In genomic region chr10:58508316-58508715, GRCh38 we compare ENCODE assay signal across 28 cellular contexts. TPM values are rescaled to one million over a fixed set of nuclear protein-coding genes. Genes with fewer than 3 reads are reported as not detected.
A peak's percentile ranks its signal among the peaks of the same experiment; 100 is the strongest.
DNase-seq lines count a peak whose midpoint lies in the region; ATAC-seq, FAIRE-seq and TF ChIP-seq lines count a peak whose summit lies in the region.
"Had no signal": no experiment of that assay in that cellular context is flagged by ENCODE, and none has a peak within 500 bp of the region (broad histone marks: within the 10 kb centered on the region; RNA-seq: fewer than 3 reads in every experiment).

No MANE protein-coding gene starts in this region.

- H2BK15ac ChIP-seq in IMR-90 (ENCODE audit: low read depth, low read length), result no peak overlapping the region

- H3K56ac ChIP-seq in IMR-90 (ENCODE audit: extremely low read depth, insufficient read depth, low read length), result peak overlapping the region; percentile 64; the same call in 1 of the 2 replicates

- WGBS in IMR-90 (ENCODE audit: extremely low coverage in 2 of 2, insufficient read length in 1 of 2), 2 experiments, result no CpG with 5 or more reads among the region's 2 CpGs

- H2BK5ac ChIP-seq in IMR-90 (ENCODE audit: low read depth, low read length, poor library complexity, severe bottlenecking), result peak overlapping the region; percentile 91

- H4K8ac ChIP-seq in IMR-90 (ENCODE audit: low read depth in 2 of 2, low read length in 2 of 2), result no peak overlapping the region

- peaks cover 3% of the 10 kb centered on the region for H3K79me2 ChIP-seq in keratinocyte (ENCODE audit: control insufficient read depth, insufficient read depth, low read length)

- no peaks in the 10 kb centered on the region for H4K20me1 ChIP-seq in IMR-90 (ENCODE audit: insufficient read depth, low read length)
- H4K20me1 ChIP-seq in keratinocyte (ENCODE audit: control insufficient read depth, extremely low read depth, insufficient read depth, low read length), result no peaks in the 10 kb centered on the region

- H3K4me3 ChIP-seq in IMR-90 (ENCODE audit: insufficient read depth, low read depth, low read length), result no peak overlapping the region
- H3K4me3 ChIP-seq in keratinocyte (ENCODE audit: control insufficient read depth in 2 of 3, extremely low read depth in 1 of 3, insufficient read depth in 2 of 3, low read depth in 1 of 3, low read length in 3 of 3), result no peak overlapping the region
- H3K4me3 ChIP-seq: mucosa of descending colon, neural progenitor cell, thyroid gland had no signal

- H2BK120ac ChIP-seq in IMR-90 (ENCODE audit: low read depth, low read length), result peak overlapping the region; percentile 84; the same call in 1 of the 2 replicates

- no peak overlapping the region for H2BK20ac ChIP-seq in IMR-90 (ENCODE audit: low read depth, low read length)

- intact Hi-C loops in IMR-90 (cut with micrococcal nuclease), result no loop called here

- POLR2A ChIA-PET in IMR-90 (lab: Charles Lee; ENCODE audit: unreplicated experiment), result no interaction called here

- H3K18ac ChIP-seq in IMR-90 (ENCODE audit: low read depth, low read length), result no peak overlapping the region; the same call in 1 of the 2 replicates

- H3K9me1 ChIP-seq in IMR-90 (ENCODE audit: insufficient read depth, low read length) (no peaks in the 10 kb centered on the region), keratinocyte (ENCODE audit: control insufficient read depth, extremely low read depth, insufficient read depth, low read length) (no peaks in the 10 kb centered on the region)

- no peak overlapping the region for H3K23ac ChIP-seq in IMR-90 (ENCODE audit: low read depth, low read length)

- ATAC-seq in IMR-90 (ENCODE audit: low read depth) (peak; percentile 25), GM19397 (IDR thresholded peaks at IDR 0.05; ENCODE audit: unreplicated experiment) (no peak)
- ATAC-seq: activated CD8-positive, alpha-beta memory T cell treated with anti-CD3 and anti-CD28 coated beads, Interleukin-2, amount 10 ng/mL, durations not matched to agents 7 days and 5 days; CD8-positive, alpha-beta T cell; HCT116; left ventricle myocardium superior; mucosa of descending colon had no signal

- FAIRE-seq in keratinocyte (lab: Jason Lieb, UNC), result peak; percentile 59
- FAIRE-seq: endothelial cell of umbilical vein, TTC549 had no signal

- peak overlapping the region; percentile 74; the same call in 1 of the 2 replicates for H3K4ac ChIP-seq in IMR-90 (ENCODE audit: low read depth, low read length)

- peak; percentile 72 for DNase-seq in AG09319 (ENCODE audit: extremely low read depth, low read depth)
- peak; percentile 92 for DNase-seq in IMR-90
- DNase-seq in dedifferentiated amniotic fluid mesenchymal stem cell (ENCODE audit: extremely low spot score), result peak; percentile 44
- no peak for DNase-seq in keratinocyte (ENCODE audit: low read depth, low spot score)
- no peak for DNase-seq in T-helper 2 cell
- DNase-seq in NCI-H2227 (lab: John Stamatoyannopoulos, UW; ENCODE audit: unreplicated experiment), result no peak
- no peak for DNase-seq in amygdala (lab: John Stamatoyannopoulos, UW)
- DNase-seq: activated CD4-positive, alpha-beta T cell treated with anti-CD3 and anti-CD28 coated beads for 4 hours; activated CD8-positive, alpha-beta memory T cell treated with anti-CD3 and anti-CD28 coated beads, Interleukin-2, amount 10 ng/mL, durations not matched to agents 7 days and 5 days; activated naive CD8-positive, alpha-beta T cell treated with anti-CD3 and anti-CD28 coated beads, Interleukin-2, amount 10 ng/mL, durations not matched to agents 7 days and 5 days; brain microvascular endothelial cell; CD8-positive, alpha-beta T cell; DMS79; glutamatergic neuron; left ventricle myocardium superior; mucosa of descending colon; NCI-H2107; NCI-H526; stimulated activated CD4-positive, alpha-beta T cell treated with anti-CD3 and anti-CD28 coated beads, Interleukin-2, amount 100 ng/mL, for 24 hours; stimulated activated naive CD4-positive, alpha-beta T cell treated with Interleukin-2 at 50 U/mL for 16 hours; SW 1271; thyroid gland had no signal

- H2AFZ ChIP-seq in IMR-90 (replicated peaks; ENCODE audit: low read length, poor library complexity) (no peak overlapping the region), keratinocyte (ENCODE audit: control insufficient read depth, low read length) (no peak overlapping the region)
- H2AFZ ChIP-seq: neural progenitor cell had no signal

- TF ChIP-seq CTCF in AG09319 (IDR thresholded peaks at IDR 0.05; ENCODE audit: low read depth, low read length) (no peak), IMR-90 (conservative IDR thresholded peaks at IDR 0.05; ENCODE audit: low read depth, low read length) (no peak), keratinocyte (optimal IDR thresholded peaks at IDR 0.05 in 1 of 3, IDR thresholded peaks at IDR 0.05 in 1 of 3, conservative IDR thresholded peaks at IDR 0.05 in 1 of 3; ENCODE audit: extremely low read depth in 1 of 3, insufficient read depth in 2 of 3, low read length in 3 of 3) (no peak)

- H3K27me3 ChIP-seq in IMR-90 (ENCODE audit: control insufficient read depth, insufficient read depth, low read length) (no peaks in the 10 kb centered on the region), keratinocyte (ENCODE audit: control insufficient read depth, extremely low read depth, insufficient read depth, low read length) (peaks cover 18% of the 10 kb centered on the region)
- H3K27me3 ChIP-seq: brain microvascular endothelial cell, thyroid gland had no signal

- CTCF ChIA-PET in IMR-90 (lab: Yijun Ruan, JAX), result interaction anchor here (0.7 to 1.0 kb wide), 2 partner anchors 23 to 30 kb away, joined by 3 to 4 read pairs; no protein-coding TSS in a partner anchor

- H3K14ac ChIP-seq in IMR-90 (replicated peaks; ENCODE audit: low read depth, low read length), result no peak overlapping the region

- no TSS peak for BruUV-seq in IMR-90 (replicated peaks; lab: Mats Ljungman, UMichigan)

- in situ Hi-C loops in IMR-90 (cut with MboI; ENCODE audit: low sequenced_read_pairs), result no loop called here

- H3K9me3 ChIP-seq in IMR-90 (ENCODE audit: control insufficient read depth, insufficient read depth, low read length), result no peaks in the 10 kb centered on the region
- H3K9me3 ChIP-seq in keratinocyte (ENCODE audit: control insufficient read depth, low read depth, low read length), result no peaks in the 10 kb centered on the region
- H3K9me3 ChIP-seq: mucosa of descending colon, thyroid gland had no signal

- TF ChIP-seq RAD21 in IMR-90 (IDR thresholded peaks at IDR 0.05; ENCODE audit: low read length), result no peak

- no peak overlapping the region for H4K5ac ChIP-seq in IMR-90 (ENCODE audit: low read depth, low read length)

- no peak overlapping the region for H2AK5ac ChIP-seq in IMR-90 (ENCODE audit: low read depth, low read length)

- dilution Hi-C loops in IMR-90 (cut with HindIII; ENCODE audit: low sequenced_read_pairs, unreplicated experiment), result no loop called here
- dilution Hi-C loops in keratinocyte (cut with MboI; ENCODE audit: extremely low pct_ligation_motif_present, low sequenced_read_pairs), result no loop called here

- no peaks in the 10 kb centered on the region for H3K36me3 ChIP-seq in IMR-90 (ENCODE audit: control insufficient read depth, insufficient read depth, low read length)
- H3K36me3 ChIP-seq in keratinocyte (ENCODE audit: control insufficient read depth in 2 of 2, extremely low read depth in 1 of 2, insufficient read depth in 2 of 2, low read length in 2 of 2), result no peaks in the 10 kb centered on the region
- H3K36me3 ChIP-seq: brain microvascular endothelial cell, neural progenitor cell, thyroid gland had no signal

- H3K4me1 ChIP-seq in IMR-90 (ENCODE audit: control insufficient read depth, insufficient read depth, low read length) (peaks cover 7% of the 10 kb centered on the region), keratinocyte (ENCODE audit: control insufficient read depth, extremely low read depth, insufficient read depth, low read length) (peaks cover 6% of the 10 kb centered on the region)
- H3K4me1 ChIP-seq: neural progenitor cell, thyroid gland had no signal

- H2AK9ac ChIP-seq in IMR-90 (replicated peaks; ENCODE audit: low read depth, low read length, poor library complexity), result no peak overlapping the region

- peaks cover 0 to 5% of the 10 kb centered on the region in 2 experiments; a peak in 3 of 4 replicates for H3K79me1 ChIP-seq in IMR-90 (ENCODE audit: low read depth in 1 of 2, low read length in 2 of 2)

- TF ChIP-seq POLR2A in IMR-90 (IDR thresholded peaks at IDR 0.05; ENCODE audit: low read depth, low read length), result no peak

- H3K4me2 ChIP-seq in IMR-90 (ENCODE audit: low read depth, low read length), result peak overlapping the region; percentile 14; the same call in 1 of the 2 replicates
- H3K4me2 ChIP-seq in keratinocyte (ENCODE audit: control insufficient read depth, extremely low read depth, insufficient read depth, low read depth, low read length), result no peak overlapping the region
- H3K4me2 ChIP-seq: neural progenitor cell had no signal

- H3K9ac ChIP-seq in IMR-90 (ENCODE audit: low read depth, low read length) (no peak overlapping the region), keratinocyte (ENCODE audit: control insufficient read depth, extremely low read depth, insufficient read depth, low read length) (no peak overlapping the region)
- H3K9ac ChIP-seq: neural progenitor cell had no signal

- no peak overlapping the region for H4K91ac ChIP-seq in IMR-90 (ENCODE audit: insufficient read depth, low read depth, low read length)

- H3K27ac ChIP-seq in IMR-90 (ENCODE audit: insufficient read depth, low read length) (peak overlapping the region; percentile 81; the same call in 1 of the 2 replicates), keratinocyte (ENCODE audit: control insufficient read depth, insufficient read depth, low read length) (no peak overlapping the region)
- H3K27ac ChIP-seq: brain microvascular endothelial cell, neural progenitor cell, thyroid gland had no signal

TF ChIP-seq in IMR-90, 13 proteins besides CTCF, POLR2A, EP300 and RAD21 (continues in another document):
- peak; percentile 34; the same call in 1 of the 2 replicates for TF ChIP-seq FOS (IDR thresholded peaks at IDR 0.05; ENCODE audit: low read depth, low read length)
- TF ChIP-seq CEBPB (IDR thresholded peaks at IDR 0.05; ENCODE audit: low read depth, low read length), result peak; percentile 93

RNA-seq across cellular contexts. Expression of gene BICC1, which starts 4.4 kb away (rescaled TPM):
- total RNA-seq in IMR-90 (2012; rRNA removed), result 38.9 and 42.5 TPM in 2 replicates
- 5.1 and 5.7 TPM in 2 replicates for polyA plus RNA-seq in IMR-90 (2012; rRNA removed)
- 2.4 and 3.0 TPM in 2 replicates for polyA plus RNA-seq in IMR-90 (2012; cell fraction: cytosol; rRNA removed)
- 1.6 and 8.7 TPM in 2 replicates for polyA plus RNA-seq in IMR-90 (2012; cell fraction: nucleus; rRNA removed; ENCODE audit: low replicate concordance)
- polyA plus RNA-seq in keratinocyte, result 3.1 to 4.2 TPM (median 3.8 TPM) in 3 replicates
- 1.0 TPM for polyA plus RNA-seq in keratinocyte (2011; ENCODE audit: low read depth)
- 3.5 and 4.4 TPM in 2 replicates for polyA plus RNA-seq in keratinocyte (2011; cell fraction: cytosol; rRNA removed)
- 7.9 TPM in 2 replicates for polyA plus RNA-seq in keratinocyte (2011; cell fraction: nucleus; rRNA removed)
- polyA plus RNA-seq in keratinocyte (2012; ENCODE audit: low replicate concordance), result 1.6 and 5.8 TPM in 2 replicates
- 14.7 to 27.4 TPM (median 19.1 TPM) in 3 replicates for polyA minus RNA-seq in keratinocyte
- 10.2 TPM for polyA minus RNA-seq in keratinocyte (2011; cell fraction: cytosol; rRNA and poly(A)+ RNA removed)
- 16.2 and 37.1 TPM in 2 replicates for polyA minus RNA-seq in keratinocyte (2011; cell fraction: nucleus; rRNA and poly(A)+ RNA removed)
- total RNA-seq: CD8-positive, alpha-beta T cell; dermis microvascular lymphatic vessel endothelial cell had no signal

Comparison
In these comparisons a context has a peak if more than half of its experiments do, and no peak if none do; other contexts are left out.
1. DNase-seq: peak in AG09319 (single experiment), IMR-90 (single experiment) and dedifferentiated amniotic fluid mesenchymal stem cell (single experiment); none in keratinocyte (single experiment), T-helper 2 cell (0 of 5), NCI-H2227 (single experiment) and amygdala (0 of 56).